ENCODE assay signal across 19 cellular contexts in the genomic region with DNA sequence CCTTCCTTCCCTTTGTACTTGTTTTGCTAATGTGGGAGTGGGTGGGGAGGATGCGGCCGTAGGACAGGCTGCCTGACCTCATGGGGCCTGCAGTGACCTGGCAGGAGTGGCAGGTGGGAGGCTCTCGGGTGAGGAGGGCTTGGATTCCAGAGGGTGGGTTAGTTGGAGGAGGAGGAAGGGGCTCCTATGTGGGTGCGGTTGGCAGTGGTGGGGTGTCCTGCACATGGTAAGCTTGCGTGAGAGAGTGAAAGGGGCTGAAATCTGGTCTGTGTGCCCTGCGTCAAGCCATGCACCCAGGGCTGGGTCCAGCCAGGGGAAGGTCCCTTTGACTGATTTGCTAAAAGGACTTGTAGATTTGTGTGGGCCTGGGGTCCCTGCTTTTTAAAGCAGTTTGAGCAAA.
"Had no signal": no experiment of that assay in that cellular context is flagged by ENCODE, and none has a peak within 500 bp of the region (broad histone marks: within the 10 kb centered on the region; RNA-seq: fewer than 3 reads in every experiment).

No MANE protein-coding gene starts in this region.

- H3K4me3 Mint-ChIP-seq: activated CD8-positive, alpha-beta T cell treated with anti-CD3 and anti-CD28 coated beads, Interleukin-2, amount 10 ng/mL, durations not matched to agents 7 days and 5 days; activated naive CD4-positive, alpha-beta T cell treated with anti-CD3 and anti-CD28 coated beads for 36 hours had no signal

- DNase-seq: activated CD8-positive, alpha-beta T cell treated with anti-CD3 and anti-CD28 coated beads, Interleukin-2, amount 10 ng/mL, durations not matched to agents 7 days and 5 days; activated naive CD4-positive, alpha-beta T cell treated with anti-CD3 and anti-CD28 coated beads for 36 hours; body of pancreas; dorsolateral prefrontal cortex; foreskin keratinocyte; left colon; lower lobe of right lung; stimulated activated CD4-positive, alpha-beta T cell treated with anti-CD3 and anti-CD28 coated beads, Interleukin-12 subunit alpha, Interleukin-12 subunit beta, amount 100 ng/mL, for 4 hours; stimulated activated CD4-positive, alpha-beta T cell treated with anti-CD3 and anti-CD28 coated beads, Interleukin-1b, Interleukin-23, amount 100 ng/mL, for 48 hours; stimulated activated CD8-positive, alpha-beta memory T cell treated with anti-CD3 and anti-CD28 coated beads, Interleukin-4, amount 100 ng/mL, for 48 hours; stimulated activated naive CD4-positive, alpha-beta T cell treated with Interleukin-2 at 50 U/mL for 16 hours; SW 1271; tibial artery; uterus; WERI-Rb-1 had no signal

- H3K27ac Mint-ChIP-seq: activated CD8-positive, alpha-beta T cell treated with anti-CD3 and anti-CD28 coated beads, Interleukin-2, amount 10 ng/mL, durations not matched to agents 7 days and 5 days; activated naive CD4-positive, alpha-beta T cell treated with anti-CD3 and anti-CD28 coated beads for 36 hours had no signal

- H3K27ac ChIP-seq: body of pancreas, epithelial cell of prostate, foreskin keratinocyte, hepatocyte, lower lobe of right lung, prostate gland, right atrium auricular region, tibial artery, uterus, WERI-Rb-1 had no signal

- ATAC-seq: activated CD8-positive, alpha-beta T cell treated with anti-CD3 and anti-CD28 coated beads, Interleukin-2, amount 10 ng/mL, durations not matched to agents 7 days and 5 days; body of pancreas; foreskin keratinocyte; lower lobe of right lung had no signal

- H3K9me3 ChIP-seq: body of pancreas, lower lobe of right lung, prostate gland, right atrium auricular region, tibial artery, uterus had no signal

- H3K9me3 Mint-ChIP-seq: activated naive CD4-positive, alpha-beta T cell treated with anti-CD3 and anti-CD28 coated beads for 36 hours had no signal

- H3K27me3 ChIP-seq: body of pancreas, dorsolateral prefrontal cortex, foreskin keratinocyte, hepatocyte, right atrium auricular region, tibial artery, uterus had no signal
